8 cellular contexts compared by ENCODE assay signal in the genomic region with DNA sequence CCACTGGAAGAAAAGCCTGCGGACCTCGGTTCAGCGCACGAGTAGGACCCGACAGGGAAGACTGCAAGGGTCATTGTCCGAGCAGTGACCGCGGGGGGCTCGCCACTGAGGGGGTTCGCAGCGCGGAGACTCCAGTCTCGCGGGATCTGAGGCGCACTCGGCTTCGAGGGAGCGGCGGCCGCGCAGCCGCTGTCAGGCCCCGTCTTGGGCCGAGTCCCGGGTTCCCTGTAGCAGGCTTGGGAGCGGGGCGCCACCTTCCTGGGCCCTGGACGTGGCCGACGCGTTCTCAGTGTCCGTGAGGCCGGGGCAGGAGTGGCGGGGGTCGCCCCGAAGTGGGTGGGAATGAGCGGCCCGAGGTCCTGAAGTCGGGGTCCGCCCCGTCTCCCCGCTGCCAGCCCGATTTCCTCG. TPM values are rescaled to one million over a fixed set of nuclear protein-coding genes. Genes with fewer than 3 reads are reported as not detected.
DNase-seq lines count a peak whose midpoint lies in the region; ATAC-seq and TF ChIP-seq lines count a peak whose summit lies in the region.

No MANE protein-coding gene starts in this region.

- no peaks in the 10 kb centered on the region for H3K9me2 ChIP-seq in Karpas-422 (replicated peaks; ENCODE audit: insufficient read depth, low read length)

- H3K4me3 ChIP-seq in Karpas-422 (ENCODE audit: low read length) (peak overlapping the region; percentile 67; the same call in 1 of the 2 replicates), choroid plexus epithelial cell (ENCODE audit: low read depth, low read length) (peak overlapping the region; percentile 66), muscle layer of colon (ENCODE audit: low read depth in 1 of 2, low read length in 2 of 2) (peak overlapping the region; percentile 23 to 59)

- H4K20me1 ChIP-seq in Karpas-422 (ENCODE audit: insufficient read depth, low read depth, low read length), result peaks cover 30% of the 10 kb centered on the region

- H3K9ac ChIP-seq in Karpas-422 (ENCODE audit: low read length), result peak overlapping the region; percentile 54
- H3K9ac ChIP-seq in muscle layer of colon (ENCODE audit: low read length), result no peak overlapping the region

- peaks cover 50% of the 10 kb centered on the region for H3K36me3 ChIP-seq in Karpas-422 (ENCODE audit: insufficient read depth, low read length)
- peaks cover 54% of the 10 kb centered on the region for H3K36me3 ChIP-seq in muscle layer of colon (ENCODE audit: insufficient read depth, low read length)

- peaks cover 27% of the 10 kb centered on the region for H3K79me2 ChIP-seq in Karpas-422 (ENCODE audit: low read length)

- H3K27me3 ChIP-seq in Karpas-422 (ENCODE audit: low read length), result no peaks in the 10 kb centered on the region
- no peaks in the 10 kb centered on the region for H3K27me3 ChIP-seq in muscle layer of colon (ENCODE audit: control insufficient read depth in 1 of 2, insufficient read depth in 2 of 2, low read length in 2 of 2)

- H2AFZ ChIP-seq in Karpas-422 (ENCODE audit: low read length), result no peak overlapping the region

- TF ChIP-seq CTCF in C4-2B (conservative IDR thresholded peaks at IDR 0.05) (no peak), choroid plexus epithelial cell (conservative IDR thresholded peaks at IDR 0.05; ENCODE audit: low read depth, low read length) (no peak)

- in situ Hi-C loops in G401 (cut with HindIII; ENCODE audit: low sequenced_read_pairs), result no loop called here

- H3K27ac ChIP-seq in C4-2B (peak overlapping the region; percentile 94), Karpas-422 (ENCODE audit: low read length) (no peak overlapping the region), muscle layer of colon (ENCODE audit: low read depth, low read length) (peak overlapping the region; percentile 89)

- no peak for DNase-seq in Karpas-422
- DNase-seq in choroid plexus epithelial cell (ENCODE audit: low read depth), result no peak
- no peak for DNase-seq in G401 (ENCODE audit: low spot score)
- no peak for DNase-seq in effector CD8-positive, alpha-beta T cell (lab: John Stamatoyannopoulos, UW)
- no peak for DNase-seq in cerebellar nuclear complex (lab: John Stamatoyannopoulos, UW)

- H3K4me2 ChIP-seq in Karpas-422 (ENCODE audit: low read depth, low read length, poor library complexity, severe bottlenecking), result peak overlapping the region; percentile 80

- H3K4me1 ChIP-seq in Karpas-422 (ENCODE audit: low read length) (peaks cover 39% of the 10 kb centered on the region), muscle layer of colon (ENCODE audit: insufficient read depth, low read length) (peaks cover 55% of the 10 kb centered on the region)

- H3K9me3 ChIP-seq in Karpas-422 (ENCODE audit: low read length), result no peaks in the 10 kb centered on the region
- H3K9me3 ChIP-seq in muscle layer of colon (ENCODE audit: low read length), result no peaks in the 10 kb centered on the region

- no peak for ATAC-seq in HG03469 (IDR thresholded peaks at IDR 0.05; ENCODE audit: unreplicated experiment)

RNA-seq across cellular contexts. Expression of a gene that starts 0.5 kb away (rescaled TPM):
- 32.7 and 68.1 TPM in 2 replicates for total RNA-seq in Karpas-422 (2014; rRNA removed; shearing (Covaris generic); ENCODE audit: low replicate concordance)
- total RNA-seq in G401 (2014; rRNA removed; shearing (Covaris generic)), result 37.9 and 45.0 TPM in 2 replicates

RNA-seq across cellular contexts. Expression of a gene that starts 5.7 kb away (rescaled TPM):
- 141 and 291 TPM in 2 replicates for total RNA-seq in Karpas-422 (2014; rRNA removed; shearing (Covaris generic); ENCODE audit: low replicate concordance)
- total RNA-seq in G401 (2014; rRNA removed; shearing (Covaris generic)), result 196 and 215 TPM in 2 replicates

RNA-seq across cellular contexts. Expression of a gene that starts 10.8 kb away (rescaled TPM):
- total RNA-seq in Karpas-422 (2014; rRNA removed; shearing (Covaris generic); ENCODE audit: low replicate concordance), result not detected in 2 replicates
- 0.31 and 1.3 TPM in 2 replicates for total RNA-seq in G401 (2014; rRNA removed; shearing (Covaris generic))

RNA-seq across cellular contexts. Expression of a gene that starts 26.5 kb away (rescaled TPM):
- total RNA-seq in Karpas-422 (2014; rRNA removed; shearing (Covaris generic); ENCODE audit: low replicate concordance), result 21.4 and 40.5 TPM in 2 replicates
- total RNA-seq in G401 (2014; rRNA removed; shearing (Covaris generic)), result 14.0 and 17.5 TPM in 2 replicates

RNA-seq across cellular contexts. Expression of a gene that starts 33.3 kb away (rescaled TPM):
- 64.3 and 110 TPM in 2 replicates for total RNA-seq in Karpas-422 (2014; rRNA removed; shearing (Covaris generic); ENCODE audit: low replicate concordance)
- total RNA-seq in G401 (2014; rRNA removed; shearing (Covaris generic)), result 61.3 and 98.5 TPM in 2 replicates
